Comparison of ENCODE assay signal across 32 cellular contexts in genomic region chr20:37838769-37839431, GRCh38.
"Had no signal": no experiment of that assay in that cellular context is flagged by ENCODE, and none has a peak within 500 bp of the region (broad histone marks: within the 10 kb centered on the region; RNA-seq: fewer than 3 reads in every experiment).

No MANE protein-coding gene starts in this region.

- H3K27me3 Mint-ChIP-seq: activated CD8-positive, alpha-beta memory T cell treated with anti-CD3 and anti-CD28 coated beads, Interleukin-2, amount 10 ng/mL, durations not matched to agents 7 days and 5 days; activated CD8-positive, alpha-beta T cell treated with anti-CD3 and anti-CD28 coated beads for 36 hours; progenitor cell of endocrine pancreas; stimulated activated naive CD8-positive, alpha-beta T cell treated with anti-CD3 and anti-CD28 coated beads, Interleukin-15, Interleukin-2, amounts not matched to agents 100 ng/mL and 50 ng/mL, for 24 hours had no signal

- DNase-seq: activated CD4-positive, alpha-beta T cell treated with anti-CD3 and anti-CD28 coated beads for 1 hour; activated CD4-positive, alpha-beta T cell treated with anti-CD3 and anti-CD28 coated beads, Interleukin-2, amount 50 U/mL, for 1 hour; activated CD8-positive, alpha-beta memory T cell treated with anti-CD3 and anti-CD28 coated beads, Interleukin-2, amount 10 ng/mL, durations not matched to agents 7 days and 5 days; activated CD8-positive, alpha-beta T cell treated with anti-CD3 and anti-CD28 coated beads for 36 hours; activated naive CD4-positive, alpha-beta T cell; activated T-cell treated with anti-CD3 and anti-CD28 coated beads, Interleukin-2, amount 50 U/mL, for 72 hours; dermis blood vessel endothelial cell; effector CD4-positive, alpha-beta T cell; foreskin keratinocyte; heart left ventricle; lower lobe of right lung; mesendoderm; mucosa of descending colon; ovary; stimulated activated CD4-positive, alpha-beta T cell treated with anti-CD3 and anti-CD28 coated beads, Interleukin-12 subunit alpha, Interleukin-12 subunit beta, amount 100 ng/mL, for 4 hours; stimulated activated CD4-positive, alpha-beta T cell treated with anti-CD3 and anti-CD28 coated beads, Interleukin-4, amount 100 ng/mL, for 1 hour; T-helper 1 cell; upper lobe of left lung had no signal

- ATAC-seq: activated CD8-positive, alpha-beta memory T cell treated with anti-CD3 and anti-CD28 coated beads, Interleukin-2, amount 10 ng/mL, durations not matched to agents 7 days and 5 days; activated CD8-positive, alpha-beta T cell treated with anti-CD3 and anti-CD28 coated beads for 36 hours; activated naive CD4-positive, alpha-beta T cell treated with anti-CD3 and anti-CD28 coated beads, Interleukin-2, amount 50 U/mL, for 72 hours; activated T-cell treated with anti-CD3 and anti-CD28 coated beads, Interleukin-2, amount 50 U/mL, for 72 hours; foreskin keratinocyte; left lobe of liver; lower lobe of right lung; mucosa of descending colon; sciatic nerve had no signal

- H3K9me3 Mint-ChIP-seq: activated CD8-positive, alpha-beta T cell treated with anti-CD3 and anti-CD28 coated beads for 36 hours; activated naive CD4-positive, alpha-beta T cell treated with anti-CD3 and anti-CD28 coated beads, Interleukin-2, amount 50 U/mL, for 72 hours; activated T-cell treated with anti-CD3 and anti-CD28 coated beads, Interleukin-2, amount 50 U/mL, for 72 hours; nephron; stimulated activated naive CD8-positive, alpha-beta T cell treated with anti-CD3 and anti-CD28 coated beads, Interleukin-15, Interleukin-2, amounts not matched to agents 100 ng/mL and 50 ng/mL, for 24 hours; T-helper 2 cell treated with Interferon-gamma antibody and Interleukin-4, amounts not matched to agents 5 μg/mL and 100 μg/mL, for 36 hours had no signal

- H3K9me3 ChIP-seq: esophagus muscularis mucosa, heart left ventricle, lower lobe of right lung, mucosa of descending colon, neutrophil, ovary, thoracic aorta, upper lobe of left lung, vagina had no signal

- H3K27ac ChIP-seq: esophagus muscularis mucosa, foreskin keratinocyte, heart left ventricle, lower lobe of right lung, neutrophil, ovary, skin epidermis, thoracic aorta, upper lobe of left lung, vagina had no signal

- FAIRE-seq: colon, TTC549 had no signal

- H3K36me3 ChIP-seq: ovary had no signal

- H3K4me1 ChIP-seq: esophagus muscularis mucosa, foreskin keratinocyte, lower lobe of right lung, vagina had no signal

- H3K27ac Mint-ChIP-seq: activated CD8-positive, alpha-beta memory T cell treated with anti-CD3 and anti-CD28 coated beads, Interleukin-2, amount 10 ng/mL, durations not matched to agents 7 days and 5 days; activated CD8-positive, alpha-beta T cell treated with anti-CD3 and anti-CD28 coated beads for 36 hours; activated T-cell treated with anti-CD3 and anti-CD28 coated beads, Interleukin-2, amount 50 U/mL, for 72 hours; stimulated activated naive CD8-positive, alpha-beta T cell treated with anti-CD3 and anti-CD28 coated beads, Interleukin-15, Interleukin-2, amounts not matched to agents 100 ng/mL and 50 ng/mL, for 24 hours; T-helper 2 cell treated with Interferon-gamma antibody and Interleukin-4, amounts not matched to agents 5 μg/mL and 100 μg/mL, for 36 hours had no signal

- H3K4me3 ChIP-seq: esophagus muscularis mucosa, heart left ventricle, lower lobe of right lung, mucosa of descending colon, ovary, skin epidermis, thoracic aorta, upper lobe of left lung, vagina had no signal

- H3K27me3 ChIP-seq: esophagus muscularis mucosa, foreskin keratinocyte, heart left ventricle, neutrophil, ovary, upper lobe of left lung, vagina had no signal

- H3K4me3 Mint-ChIP-seq: activated CD8-positive, alpha-beta memory T cell treated with anti-CD3 and anti-CD28 coated beads, Interleukin-2, amount 10 ng/mL, durations not matched to agents 7 days and 5 days; activated CD8-positive, alpha-beta T cell treated with anti-CD3 and anti-CD28 coated beads for 36 hours; activated T-cell treated with anti-CD3 and anti-CD28 coated beads, Interleukin-2, amount 50 U/mL, for 72 hours; nephron; stimulated activated naive CD8-positive, alpha-beta T cell treated with anti-CD3 and anti-CD28 coated beads, Interleukin-15, Interleukin-2, amounts not matched to agents 100 ng/mL and 50 ng/mL, for 24 hours; T-helper 2 cell treated with Interferon-gamma antibody and Interleukin-4, amounts not matched to agents 5 μg/mL and 100 μg/mL, for 36 hours had no signal
